Comparison of ENCODE assay signal across 29 cellular contexts in the genomic region with DNA sequence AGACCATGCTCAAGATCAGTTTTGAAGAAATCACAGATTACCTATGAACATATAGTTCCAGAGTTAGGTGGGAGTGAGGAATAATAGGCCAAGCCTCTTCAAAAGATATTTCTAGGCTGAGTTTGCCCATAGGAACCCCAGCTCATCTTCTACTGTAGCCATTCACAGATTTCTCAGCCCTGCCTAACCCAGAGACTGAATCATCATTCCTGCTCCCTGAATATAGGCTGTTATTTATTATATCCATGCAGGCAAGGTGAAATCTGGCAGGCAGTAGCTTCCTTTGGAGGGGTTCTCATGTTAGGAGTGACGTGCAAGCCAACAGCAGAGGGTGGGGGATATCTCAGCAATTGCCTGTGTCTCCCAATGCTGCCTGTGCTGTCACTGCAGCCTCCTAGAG. TPM values are rescaled to one million over a fixed set of nuclear protein-coding genes. Genes with fewer than 3 reads are reported as not detected.
"Had no signal": no experiment of that assay in that cellular context is flagged by ENCODE, and none has a peak within 500 bp of the region (broad histone marks: within the 10 kb centered on the region; RNA-seq: fewer than 3 reads in every experiment).

No MANE protein-coding gene starts in this region.

- H3K36me3 ChIP-seq: adrenal gland, ascending aorta, heart right ventricle, pancreas, prostate gland, right atrium auricular region, spleen, suprapubic skin, tibial artery had no signal

- H3K4me1 ChIP-seq: adrenal gland, ascending aorta, prostate gland, right atrium auricular region, spleen, tibial artery had no signal

- H3K9me3 Mint-ChIP-seq: activated CD4-positive, alpha-beta memory T cell treated with anti-CD3 and anti-CD28 coated beads, Interleukin-2, amount 10 ng/mL, durations not matched to agents 7 days and 5 days; activated CD4-positive, alpha-beta T cell treated with anti-CD3 and anti-CD28 coated beads, Interleukin-2, amount 10 ng/mL, durations not matched to agents 7 days and 5 days; activated T-cell treated with anti-CD3 and anti-CD28 coated beads, Interleukin-2, amount 50 U/mL, for 24 hours; activated T-helper 17 cell treated with anti-CD3 and anti-CD28 coated beads, Interleukin-2, amount 50 U/mL, for 72 hours; central memory CD8-positive, alpha-beta T cell; dendritic cell treated with granulocyte-macrophage colony-stimulating factor and Interleukin-4, amounts not matched to agents 40 ng/mL and 50 ng/mL, for 4 days had no signal

- ATAC-seq: activated T-helper 17 cell treated with anti-CD3 and anti-CD28 coated beads, Interleukin-2, amount 50 U/mL, for 72 hours; heart right ventricle; left cardiac atrium; naive thymus-derived CD4-positive, alpha-beta T cell; pancreas; WTC11 had no signal

- H3K9me3 ChIP-seq: adrenal gland, ascending aorta, heart right ventricle, pancreas, prostate gland, right atrium auricular region, spleen, suprapubic skin, tibial artery had no signal

- DNase-seq: activated CD4-positive, alpha-beta memory T cell treated with anti-CD3 and anti-CD28 coated beads, Interleukin-2, amount 10 ng/mL, durations not matched to agents 7 days and 5 days; activated CD4-positive, alpha-beta T cell treated with anti-CD3 and anti-CD28 coated beads for 1 hour; activated CD4-positive, alpha-beta T cell treated with anti-CD3 and anti-CD28 coated beads, Interleukin-2, amount 10 ng/mL, durations not matched to agents 7 days and 5 days; activated CD8-positive, alpha-beta memory T cell treated with anti-CD3 and anti-CD28 coated beads, Interleukin-2, amount 50 U/mL, for 48 hours; activated T-cell treated with anti-CD3 and anti-CD28 coated beads, Interleukin-2, amount 50 U/mL, for 24 hours; adrenal gland; effector CD4-positive, alpha-beta T cell; heart right ventricle; left cardiac atrium; midbrain; naive thymus-derived CD4-positive, alpha-beta T cell; nucleus accumbens; pancreas; spleen; stimulated activated naive CD4-positive, alpha-beta T cell; T-helper 2 cell; tibial artery had no signal

- H3K4me1 Mint-ChIP-seq: activated CD4-positive, alpha-beta memory T cell treated with anti-CD3 and anti-CD28 coated beads, Interleukin-2, amount 10 ng/mL, durations not matched to agents 7 days and 5 days; activated CD4-positive, alpha-beta T cell treated with anti-CD3 and anti-CD28 coated beads, Interleukin-2, amount 10 ng/mL, durations not matched to agents 7 days and 5 days; activated T-helper 17 cell treated with anti-CD3 and anti-CD28 coated beads, Interleukin-2, amount 50 U/mL, for 72 hours; central memory CD8-positive, alpha-beta T cell; naive thymus-derived CD4-positive, alpha-beta T cell had no signal

- H3K36me3 Mint-ChIP-seq: activated naive CD8-positive, alpha-beta T cell; naive thymus-derived CD4-positive, alpha-beta T cell; WTC11 had no signal

- H3K4me3 ChIP-seq: adrenal gland, ascending aorta, heart right ventricle, pancreas, prostate gland, right atrium auricular region, spleen, suprapubic skin, tibial artery had no signal

- FAIRE-seq: pancreas had no signal

- H3K27me3 ChIP-seq: adrenal gland, ascending aorta, heart right ventricle, pancreas, right atrium auricular region, suprapubic skin, tibial artery had no signal

- H3K27ac Mint-ChIP-seq: activated CD4-positive, alpha-beta memory T cell treated with anti-CD3 and anti-CD28 coated beads, Interleukin-2, amount 10 ng/mL, durations not matched to agents 7 days and 5 days; activated CD4-positive, alpha-beta T cell treated with anti-CD3 and anti-CD28 coated beads, Interleukin-2, amount 10 ng/mL, durations not matched to agents 7 days and 5 days; activated naive CD8-positive, alpha-beta T cell; activated T-cell treated with anti-CD3 and anti-CD28 coated beads, Interleukin-2, amount 50 U/mL, for 24 hours; activated T-helper 17 cell treated with anti-CD3 and anti-CD28 coated beads, Interleukin-2, amount 50 U/mL, for 72 hours; dendritic cell treated with granulocyte-macrophage colony-stimulating factor and Interleukin-4, amounts not matched to agents 40 ng/mL and 50 ng/mL, for 4 days; naive thymus-derived CD4-positive, alpha-beta T cell; WTC11 had no signal

- H3K27ac ChIP-seq: adrenal gland, ascending aorta, epithelial cell of prostate, heart right ventricle, pancreas, prostate gland, right atrium auricular region, spleen, suprapubic skin, tibial artery had no signal

- H3K4me3 Mint-ChIP-seq: activated CD4-positive, alpha-beta memory T cell treated with anti-CD3 and anti-CD28 coated beads, Interleukin-2, amount 10 ng/mL, durations not matched to agents 7 days and 5 days; activated CD4-positive, alpha-beta T cell treated with anti-CD3 and anti-CD28 coated beads, Interleukin-2, amount 10 ng/mL, durations not matched to agents 7 days and 5 days; activated naive CD8-positive, alpha-beta T cell; activated T-cell treated with anti-CD3 and anti-CD28 coated beads, Interleukin-2, amount 50 U/mL, for 24 hours; activated T-helper 17 cell treated with anti-CD3 and anti-CD28 coated beads, Interleukin-2, amount 50 U/mL, for 72 hours; central memory CD8-positive, alpha-beta T cell; dendritic cell treated with granulocyte-macrophage colony-stimulating factor and Interleukin-4, amounts not matched to agents 40 ng/mL and 50 ng/mL, for 4 days; naive thymus-derived CD4-positive, alpha-beta T cell; neural crest cell; WTC11 had no signal

RNA-seq across cellular contexts. Expression of a gene that starts 25.6 kb away (rescaled TPM):
- total RNA-seq: activated CD4-positive, alpha-beta memory T cell treated with anti-CD3 and anti-CD28 coated beads, Interleukin-2, amount 10 ng/mL, durations not matched to agents 7 days and 5 days; activated CD4-positive, alpha-beta T cell treated with anti-CD3 and anti-CD28 coated beads, Interleukin-2, amount 10 ng/mL, durations not matched to agents 7 days and 5 days; activated T-helper 17 cell treated with anti-CD3 and anti-CD28 coated beads, Interleukin-2, amount 50 U/mL, for 72 hours; ascending aorta; liver; naive thymus-derived CD4-positive, alpha-beta T cell; neural crest cell; pancreas; spleen; WTC11 had no signal
- polyA plus RNA-seq: liver; naive thymus-derived CD4-positive, alpha-beta T cell; spleen had no signal
